1 cellular context compared by ENCODE assay signal in the genomic region with DNA sequence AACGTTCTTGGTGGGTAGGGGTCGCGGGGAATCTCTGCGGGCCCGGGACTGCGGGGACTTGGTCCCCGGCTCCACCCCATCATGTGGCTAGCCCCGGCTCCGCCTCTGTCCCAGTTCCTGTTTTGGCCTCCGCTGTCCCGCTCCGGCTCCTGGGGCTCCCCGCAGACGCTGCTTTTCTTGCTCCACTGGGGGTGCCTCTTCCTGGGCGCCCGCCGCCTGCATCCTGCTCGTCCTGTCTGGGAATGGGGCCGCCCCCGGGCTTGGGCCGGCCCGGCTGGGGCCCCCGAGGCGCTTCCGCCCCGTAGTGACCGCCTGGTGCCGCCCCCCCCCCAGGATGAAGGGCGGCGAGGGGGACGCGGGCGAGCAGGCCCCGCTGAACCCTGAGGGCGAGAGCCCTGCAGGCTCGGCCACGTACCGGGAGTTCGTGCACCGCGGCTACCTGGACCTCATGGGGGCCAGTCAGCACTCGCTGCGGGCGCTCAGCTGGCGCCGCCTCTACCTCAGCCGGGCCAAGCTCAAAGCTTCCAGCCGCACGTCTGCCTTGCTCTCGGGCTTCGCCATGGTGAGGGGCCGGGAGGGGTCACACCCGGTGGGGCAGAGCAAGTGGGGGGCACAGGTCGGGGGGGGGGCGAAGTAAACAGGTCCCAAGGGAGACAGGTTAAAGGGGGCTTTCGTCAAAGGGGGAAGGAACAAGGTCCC.
A peak's percentile ranks its signal among the peaks of the same experiment; 100 is the strongest.
TF ChIP-seq lines count a peak whose summit lies in the region.

A gene (plus strand): TSS at position 113 of the 699 bp plus-strand sequence. CDS start 222 bp downstream, at position 335.

TF ChIP-seq in HepG2, 621 proteins besides CTCF, POLR2A, EP300 and RAD21 (continued from another document and continues in another):
- TF ChIP-seq, protein P1, sequence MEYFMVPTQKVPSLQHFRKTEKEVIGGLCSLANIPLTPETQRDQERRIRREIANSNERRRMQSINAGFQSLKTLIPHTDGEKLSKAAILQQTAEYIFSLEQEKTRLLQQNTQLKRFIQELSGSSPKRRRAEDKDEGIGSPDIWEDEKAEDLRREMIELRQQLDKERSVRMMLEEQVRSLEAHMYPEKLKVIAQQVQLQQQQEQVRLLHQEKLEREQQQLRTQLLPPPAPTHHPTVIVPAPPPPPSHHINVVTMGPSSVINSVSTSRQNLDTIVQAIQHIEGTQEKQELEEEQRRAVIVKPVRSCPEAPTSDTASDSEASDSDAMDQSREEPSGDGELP (IDR thresholded peaks at IDR 0.05; ENCODE audit: borderline replicate concordance, low read depth), result no peak
- 0 out of 2 replicates have a peak, but pooled peaks have one; percentile 70 for TF ChIP-seq SMAD1 (CRISPR knock-in tag; IDR thresholded peaks at IDR 0.05; ENCODE audit: borderline replicate concordance, low read depth)
- no peak for TF ChIP-seq ZNF619 (CRISPR knock-in tag; IDR thresholded peaks at IDR 0.05)
- peak; percentile 84; the same call in 1 of the 2 replicates for TF ChIP-seq ARHGAP35 (CRISPR knock-in tag; IDR thresholded peaks at IDR 0.05; ENCODE audit: borderline replicate concordance)
- peak; percentile 29; the same call in 1 of the 2 replicates for TF ChIP-seq DMAP1 (CRISPR knock-in tag; IDR thresholded peaks at IDR 0.05)
- peak; percentile 88; the same call in 1 of the 2 replicates for TF ChIP-seq ZFX (CRISPR knock-in tag; IDR thresholded peaks at IDR 0.05; ENCODE audit: low read depth)
- TF ChIP-seq, protein P2, sequence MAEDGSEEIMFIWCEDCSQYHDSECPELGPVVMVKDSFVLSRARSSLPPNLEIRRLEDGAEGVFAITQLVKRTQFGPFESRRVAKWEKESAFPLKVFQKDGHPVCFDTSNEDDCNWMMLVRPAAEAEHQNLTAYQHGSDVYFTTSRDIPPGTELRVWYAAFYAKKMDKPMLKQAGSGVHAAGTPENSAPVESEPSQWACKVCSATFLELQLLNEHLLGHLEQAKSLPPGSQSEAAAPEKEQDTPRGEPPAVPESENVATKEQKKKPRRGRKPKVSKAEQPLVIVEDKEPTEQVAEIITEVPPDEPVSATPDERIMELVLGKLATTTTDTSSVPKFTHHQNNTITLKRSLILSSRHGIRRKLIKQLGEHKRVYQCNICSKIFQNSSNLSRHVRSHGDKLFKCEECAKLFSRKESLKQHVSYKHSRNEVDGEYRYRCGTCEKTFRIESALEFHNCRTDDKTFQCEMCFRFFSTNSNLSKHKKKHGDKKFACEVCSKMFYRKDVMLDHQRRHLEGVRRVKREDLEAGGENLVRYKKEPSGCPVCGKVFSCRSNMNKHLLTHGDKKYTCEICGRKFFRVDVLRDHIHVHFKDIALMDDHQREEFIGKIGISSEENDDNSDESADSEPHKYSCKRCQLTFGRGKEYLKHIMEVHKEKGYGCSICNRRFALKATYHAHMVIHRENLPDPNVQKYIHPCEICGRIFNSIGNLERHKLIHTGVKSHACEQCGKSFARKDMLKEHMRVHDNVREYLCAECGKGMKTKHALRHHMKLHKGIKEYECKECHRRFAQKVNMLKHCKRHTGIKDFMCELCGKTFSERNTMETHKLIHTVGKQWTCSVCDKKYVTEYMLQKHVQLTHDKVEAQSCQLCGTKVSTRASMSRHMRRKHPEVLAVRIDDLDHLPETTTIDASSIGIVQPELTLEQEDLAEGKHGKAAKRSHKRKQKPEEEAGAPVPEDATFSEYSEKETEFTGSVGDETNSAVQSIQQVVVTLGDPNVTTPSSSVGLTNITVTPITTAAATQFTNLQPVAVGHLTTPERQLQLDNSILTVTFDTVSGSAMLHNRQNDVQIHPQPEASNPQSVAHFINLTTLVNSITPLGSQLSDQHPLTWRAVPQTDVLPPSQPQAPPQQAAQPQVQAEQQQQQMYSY (CRISPR knock-in tag; IDR thresholded peaks at IDR 0.05), result no peak; the same call in 1 of the 2 replicates
- TF ChIP-seq MXI1 (IDR thresholded peaks at IDR 0.05; ENCODE audit: borderline replicate concordance, low read depth, low read length), result 0 out of 3 replicates have a peak, but pooled peaks have one; percentile 25
- no peak for TF ChIP-seq TCF12 (IDR thresholded peaks at IDR 0.05)
- TF ChIP-seq TCF12 (CRISPR knock-in tag; IDR thresholded peaks at IDR 0.05), result no peak
- TF ChIP-seq, protein P3, sequence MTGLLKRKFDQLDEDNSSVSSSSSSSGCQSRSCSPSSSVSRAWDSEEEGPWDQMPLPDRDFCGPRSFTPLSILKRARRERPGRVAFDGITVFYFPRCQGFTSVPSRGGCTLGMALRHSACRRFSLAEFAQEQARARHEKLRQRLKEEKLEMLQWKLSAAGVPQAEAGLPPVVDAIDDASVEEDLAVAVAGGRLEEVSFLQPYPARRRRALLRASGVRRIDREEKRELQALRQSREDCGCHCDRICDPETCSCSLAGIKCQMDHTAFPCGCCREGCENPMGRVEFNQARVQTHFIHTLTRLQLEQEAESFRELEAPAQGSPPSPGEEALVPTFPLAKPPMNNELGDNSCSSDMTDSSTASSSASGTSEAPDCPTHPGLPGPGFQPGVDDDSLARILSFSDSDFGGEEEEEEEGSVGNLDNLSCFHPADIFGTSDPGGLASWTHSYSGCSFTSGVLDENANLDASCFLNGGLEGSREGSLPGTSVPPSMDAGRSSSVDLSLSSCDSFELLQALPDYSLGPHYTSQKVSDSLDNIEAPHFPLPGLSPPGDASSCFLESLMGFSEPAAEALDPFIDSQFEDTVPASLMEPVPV (CRISPR knock-in tag; IDR thresholded peaks at IDR 0.05), result no peak
- TF ChIP-seq ZSCAN29 (CRISPR knock-in tag; conservative IDR thresholded peaks at IDR 0.05), result no peak
- no peak for TF ChIP-seq SNAPC2 (CRISPR knock-in tag; IDR thresholded peaks at IDR 0.05)
- TF ChIP-seq NPAS2 (CRISPR knock-in tag; IDR thresholded peaks at IDR 0.05; ENCODE audit: borderline replicate concordance), result no peak
- peak; percentile 16; the same call in 1 of the 2 replicates for TF ChIP-seq ZBTB3 (CRISPR knock-in tag; IDR thresholded peaks at IDR 0.05; ENCODE audit: borderline replicate concordance, low read depth)
- 0 out of 2 replicates have a peak, but pooled peaks have one; percentile 39 for TF ChIP-seq ISL2 (CRISPR knock-in tag; IDR thresholded peaks at IDR 0.05)
- no peak for TF ChIP-seq REPIN1 (CRISPR knock-in tag; IDR thresholded peaks at IDR 0.05; ENCODE audit: borderline replicate concordance, low read depth)
- TF ChIP-seq ZMYM3 (CRISPR knock-in tag; IDR thresholded peaks at IDR 0.05), result no peak
- TF ChIP-seq, protein P4, sequence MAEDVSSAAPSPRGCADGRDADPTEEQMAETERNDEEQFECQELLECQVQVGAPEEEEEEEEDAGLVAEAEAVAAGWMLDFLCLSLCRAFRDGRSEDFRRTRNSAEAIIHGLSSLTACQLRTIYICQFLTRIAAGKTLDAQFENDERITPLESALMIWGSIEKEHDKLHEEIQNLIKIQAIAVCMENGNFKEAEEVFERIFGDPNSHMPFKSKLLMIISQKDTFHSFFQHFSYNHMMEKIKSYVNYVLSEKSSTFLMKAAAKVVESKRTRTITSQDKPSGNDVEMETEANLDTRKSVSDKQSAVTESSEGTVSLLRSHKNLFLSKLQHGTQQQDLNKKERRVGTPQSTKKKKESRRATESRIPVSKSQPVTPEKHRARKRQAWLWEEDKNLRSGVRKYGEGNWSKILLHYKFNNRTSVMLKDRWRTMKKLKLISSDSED (CRISPR knock-in tag; IDR thresholded peaks at IDR 0.05), result no peak; the same call in 1 of the 2 replicates
- TF ChIP-seq, protein P5, sequence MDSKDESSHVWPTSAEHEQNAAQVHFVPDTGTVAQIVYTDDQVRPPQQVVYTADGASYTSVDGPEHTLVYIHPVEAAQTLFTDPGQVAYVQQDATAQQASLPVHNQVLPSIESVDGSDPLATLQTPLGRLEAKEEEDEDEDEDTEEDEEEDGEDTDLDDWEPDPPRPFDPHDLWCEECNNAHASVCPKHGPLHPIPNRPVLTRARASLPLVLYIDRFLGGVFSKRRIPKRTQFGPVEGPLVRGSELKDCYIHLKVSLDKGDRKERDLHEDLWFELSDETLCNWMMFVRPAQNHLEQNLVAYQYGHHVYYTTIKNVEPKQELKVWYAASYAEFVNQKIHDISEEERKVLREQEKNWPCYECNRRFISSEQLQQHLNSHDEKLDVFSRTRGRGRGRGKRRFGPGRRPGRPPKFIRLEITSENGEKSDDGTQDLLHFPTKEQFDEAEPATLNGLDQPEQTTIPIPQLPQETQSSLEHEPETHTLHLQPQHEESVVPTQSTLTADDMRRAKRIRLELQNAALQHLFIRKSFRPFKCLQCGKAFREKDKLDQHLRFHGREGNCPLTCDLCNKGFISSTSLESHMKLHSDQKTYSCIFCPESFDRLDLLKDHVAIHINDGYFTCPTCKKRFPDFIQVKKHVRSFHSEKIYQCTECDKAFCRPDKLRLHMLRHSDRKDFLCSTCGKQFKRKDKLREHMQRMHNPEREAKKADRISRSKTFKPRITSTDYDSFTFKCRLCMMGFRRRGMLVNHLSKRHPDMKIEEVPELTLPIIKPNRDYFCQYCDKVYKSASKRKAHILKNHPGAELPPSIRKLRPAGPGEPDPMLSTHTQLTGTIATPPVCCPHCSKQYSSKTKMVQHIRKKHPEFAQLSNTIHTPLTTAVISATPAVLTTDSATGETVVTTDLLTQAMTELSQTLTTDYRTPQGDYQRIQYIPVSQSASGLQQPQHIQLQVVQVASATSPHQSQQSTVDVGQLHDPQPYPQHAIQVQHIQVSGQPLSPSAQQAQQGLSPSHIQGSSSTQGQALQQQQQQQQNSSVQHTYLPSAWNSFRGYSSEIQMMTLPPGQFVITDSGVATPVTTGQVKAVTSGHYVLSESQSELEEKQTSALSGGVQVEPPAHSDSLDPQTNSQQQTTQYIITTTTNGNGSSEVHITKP (CRISPR knock-in tag; IDR thresholded peaks at IDR 0.05; ENCODE audit: low read depth), result no peak
- no peak; the same call in 1 of the 2 replicates for TF ChIP-seq ZBTB8A (CRISPR knock-in tag; IDR thresholded peaks at IDR 0.05; ENCODE audit: borderline replicate concordance, low read depth)
- TF ChIP-seq CBX1 (IDR thresholded peaks at IDR 0.05; ENCODE audit: low read depth), result no peak
- TF ChIP-seq, protein P6, sequence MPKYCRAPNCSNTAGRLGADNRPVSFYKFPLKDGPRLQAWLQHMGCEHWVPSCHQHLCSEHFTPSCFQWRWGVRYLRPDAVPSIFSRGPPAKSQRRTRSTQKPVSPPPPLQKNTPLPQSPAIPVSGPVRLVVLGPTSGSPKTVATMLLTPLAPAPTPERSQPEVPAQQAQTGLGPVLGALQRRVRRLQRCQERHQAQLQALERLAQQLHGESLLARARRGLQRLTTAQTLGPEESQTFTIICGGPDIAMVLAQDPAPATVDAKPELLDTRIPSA (CRISPR knock-in tag; IDR thresholded peaks at IDR 0.05; ENCODE audit: borderline replicate concordance), result no peak
- peak; percentile 58; the same call in 1 of the 2 replicates for TF ChIP-seq REXO4 (CRISPR knock-in tag; IDR thresholded peaks at IDR 0.05; ENCODE audit: borderline replicate concordance)
- peak; percentile 37 for TF ChIP-seq MED8 (CRISPR knock-in tag; IDR thresholded peaks at IDR 0.05; ENCODE audit: insufficient replicate concordance)
- TF ChIP-seq GZF1 (CRISPR knock-in tag; IDR thresholded peaks at IDR 0.05), result no peak
- TF ChIP-seq MXD4 (CRISPR knock-in tag; IDR thresholded peaks at IDR 0.05), result no peak
- peak; percentile 86; the same call in 1 of the 2 replicates for TF ChIP-seq ZNF446 (CRISPR knock-in tag; IDR thresholded peaks at IDR 0.05)
- no peak for TF ChIP-seq KAT7 (CRISPR knock-in tag; IDR thresholded peaks at IDR 0.05; ENCODE audit: borderline replicate concordance)
- TF ChIP-seq, protein P7, sequence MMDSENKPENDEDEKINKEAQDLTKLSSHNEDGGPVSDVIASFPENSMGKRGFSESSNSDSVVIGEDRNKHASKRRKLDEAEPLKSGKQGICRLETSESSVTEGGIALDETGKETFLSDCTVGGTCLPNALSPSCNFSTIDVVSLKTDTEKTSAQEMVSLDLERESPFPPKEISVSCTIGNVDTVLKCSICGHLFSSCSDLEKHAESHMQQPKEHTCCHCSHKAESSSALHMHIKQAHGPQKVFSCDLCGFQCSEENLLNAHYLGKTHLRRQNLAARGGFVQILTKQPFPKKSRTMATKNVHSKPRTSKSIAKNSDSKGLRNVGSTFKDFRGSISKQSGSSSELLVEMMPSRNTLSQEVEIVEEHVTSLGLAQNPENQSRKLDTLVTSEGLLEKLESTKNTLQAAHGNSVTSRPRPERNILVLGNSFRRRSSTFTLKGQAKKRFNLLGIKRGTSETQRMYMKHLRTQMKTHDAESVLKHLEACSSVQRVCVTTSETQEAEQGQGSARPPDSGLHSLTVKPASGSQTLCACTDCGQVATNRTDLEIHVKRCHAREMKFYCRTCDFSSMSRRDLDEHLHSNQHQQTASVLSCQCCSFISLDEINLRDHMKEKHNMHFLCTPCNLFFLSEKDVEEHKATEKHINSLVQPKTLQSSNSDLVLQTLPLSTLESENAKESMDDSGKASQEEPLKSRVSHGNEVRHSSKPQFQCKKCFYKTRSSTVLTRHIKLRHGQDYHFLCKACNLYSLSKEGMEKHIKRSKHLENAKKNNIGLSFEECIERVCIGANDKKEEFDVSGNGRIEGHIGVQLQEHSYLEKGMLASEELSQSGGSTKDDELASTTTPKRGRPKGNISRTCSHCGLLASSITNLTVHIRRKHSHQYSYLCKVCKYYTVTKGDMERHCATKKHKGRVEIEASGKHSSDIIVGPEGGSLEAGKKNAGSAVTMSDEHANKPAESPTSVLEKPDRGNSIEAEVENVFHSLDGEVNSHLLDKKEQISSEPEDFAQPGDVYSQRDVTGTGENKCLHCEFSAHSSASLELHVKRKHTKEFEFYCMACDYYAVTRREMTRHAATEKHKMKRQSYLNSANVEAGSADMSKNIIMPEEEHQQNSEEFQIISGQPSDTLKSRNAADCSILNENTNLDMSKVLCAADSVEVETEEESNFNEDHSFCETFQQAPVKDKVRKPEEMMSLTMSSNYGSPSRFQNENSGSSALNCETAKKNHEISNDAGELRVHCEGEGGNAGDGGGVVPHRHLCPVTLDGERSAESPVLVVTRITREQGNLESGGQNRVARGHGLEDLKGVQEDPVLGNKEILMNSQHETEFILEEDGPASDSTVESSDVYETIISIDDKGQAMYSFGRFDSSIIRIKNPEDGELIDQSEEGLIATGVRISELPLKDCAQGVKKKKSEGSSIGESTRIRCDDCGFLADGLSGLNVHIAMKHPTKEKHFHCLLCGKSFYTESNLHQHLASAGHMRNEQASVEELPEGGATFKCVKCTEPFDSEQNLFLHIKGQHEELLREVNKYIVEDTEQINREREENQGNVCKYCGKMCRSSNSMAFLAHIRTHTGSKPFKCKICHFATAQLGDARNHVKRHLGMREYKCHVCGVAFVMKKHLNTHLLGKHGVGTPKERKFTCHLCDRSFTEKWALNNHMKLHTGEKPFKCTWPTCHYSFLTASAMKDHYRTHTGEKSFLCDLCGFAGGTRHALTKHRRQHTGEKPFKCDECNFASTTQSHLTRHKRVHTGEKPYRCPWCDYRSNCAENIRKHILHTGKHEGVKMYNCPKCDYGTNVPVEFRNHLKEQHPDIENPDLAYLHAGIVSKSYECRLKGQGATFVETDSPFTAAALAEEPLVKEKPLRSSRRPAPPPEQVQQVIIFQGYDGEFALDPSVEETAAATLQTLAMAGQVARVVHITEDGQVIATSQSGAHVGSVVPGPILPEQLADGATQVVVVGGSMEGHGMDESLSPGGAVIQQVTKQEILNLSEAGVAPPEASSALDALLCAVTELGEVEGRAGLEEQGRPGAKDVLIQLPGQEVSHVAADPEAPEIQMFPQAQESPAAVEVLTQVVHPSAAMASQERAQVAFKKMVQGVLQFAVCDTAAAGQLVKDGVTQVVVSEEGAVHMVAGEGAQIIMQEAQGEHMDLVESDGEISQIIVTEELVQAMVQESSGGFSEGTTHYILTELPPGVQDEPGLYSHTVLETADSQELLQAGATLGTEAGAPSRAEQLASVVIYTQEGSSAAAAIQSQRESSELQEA (CRISPR knock-in tag; IDR thresholded peaks at IDR 0.05; ENCODE audit: not compliant biosample characterization), result no peak
